ENCODE assay signal across 3 cellular contexts in the genomic region with DNA sequence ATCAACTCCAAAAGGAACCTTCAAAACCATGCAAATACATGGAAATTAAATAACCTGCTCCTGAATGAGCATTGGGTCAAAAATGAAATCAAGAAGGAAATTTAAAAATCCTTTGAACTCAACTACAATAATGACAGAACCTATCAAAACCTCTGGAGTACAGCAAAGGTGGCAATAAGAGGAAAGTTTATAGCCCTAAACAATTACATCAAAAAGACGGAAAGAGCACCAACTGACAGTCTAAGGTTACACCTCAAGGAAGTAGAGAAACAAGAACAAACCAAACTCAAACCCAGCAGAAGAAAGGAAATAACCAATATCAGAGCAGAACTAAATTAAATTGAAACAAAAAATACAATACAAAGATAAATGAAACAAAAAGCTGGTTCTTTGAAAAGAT. TPM values are rescaled to one million over a fixed set of nuclear protein-coding genes. Genes with fewer than 3 reads are reported as not detected.
"Had no signal": no experiment of that assay in that cellular context is flagged by ENCODE, and none has a peak within 500 bp of the region (broad histone marks: within the 10 kb centered on the region; RNA-seq: fewer than 3 reads in every experiment).

No MANE protein-coding gene starts in this region.

RNA-seq across cellular contexts. Expression of a gene that starts 39.0 kb away (rescaled TPM):
- total RNA-seq: LHCN-M2, M059J, NCI-H460 had no signal
